In genomic region chr5:172477466-172477865, GRCh38 we compare ENCODE assay signal across 12 cellular contexts.
"Had no signal": no experiment of that assay in that cellular context is flagged by ENCODE, and none has a peak within 500 bp of the region (broad histone marks: within the 10 kb centered on the region; RNA-seq: fewer than 3 reads in every experiment).

No MANE protein-coding gene starts in this region.

- H3K4me3 ChIP-seq: ascending aorta, SK-N-MC, tibial nerve had no signal

- ATAC-seq: activated CD4-positive, CD25-positive, alpha-beta regulatory T cell treated with anti-CD3 and anti-CD28 coated beads, Interleukin-2, amount 50 U/mL, for 24 hours; activated naive CD8-positive, alpha-beta T cell treated with anti-CD3 and anti-CD28 coated beads, Interleukin-2, amount 50 U/mL, for 24 hours; activated T-helper 17 cell treated with anti-CD3 and anti-CD28 coated beads, Interleukin-2, amount 50 U/mL, for 72 hours; stimulated activated memory B cell treated with anti-CD40 and anti-IgM and Interleukin-4, amounts not matched to agents 10 μg/mL and 1 μg/mL and 100 μg/mL, for 72 hours had no signal

- H3K4me1 ChIP-seq: ascending aorta had no signal

- H3K9me3 ChIP-seq: ascending aorta, tibial nerve had no signal

- H3K27me3 ChIP-seq: ascending aorta, tibial nerve had no signal

- H3K36me3 ChIP-seq: ascending aorta, tibial nerve had no signal

- H3K27ac ChIP-seq: ascending aorta, SK-N-MC, tibial nerve had no signal

- DNase-seq: activated CD4-positive, alpha-beta T cell treated with anti-CD3 and anti-CD28 coated beads, Interleukin-2, amount 50 U/mL, for 1 hour; activated naive CD4-positive, alpha-beta T cell treated with anti-CD3 and anti-CD28 coated beads for 36 hours; activated naive CD8-positive, alpha-beta T cell treated with anti-CD3 and anti-CD28 coated beads, Interleukin-2, amount 50 U/mL, for 24 hours; hypothalamus; stimulated activated CD4-positive, alpha-beta T cell treated with anti-CD3 and anti-CD28 coated beads, Interleukin-2, amount 100 ng/mL, for 48 hours; T1000 had no signal
